ENCODE assay signal across 8 cellular contexts in the genomic region with DNA sequence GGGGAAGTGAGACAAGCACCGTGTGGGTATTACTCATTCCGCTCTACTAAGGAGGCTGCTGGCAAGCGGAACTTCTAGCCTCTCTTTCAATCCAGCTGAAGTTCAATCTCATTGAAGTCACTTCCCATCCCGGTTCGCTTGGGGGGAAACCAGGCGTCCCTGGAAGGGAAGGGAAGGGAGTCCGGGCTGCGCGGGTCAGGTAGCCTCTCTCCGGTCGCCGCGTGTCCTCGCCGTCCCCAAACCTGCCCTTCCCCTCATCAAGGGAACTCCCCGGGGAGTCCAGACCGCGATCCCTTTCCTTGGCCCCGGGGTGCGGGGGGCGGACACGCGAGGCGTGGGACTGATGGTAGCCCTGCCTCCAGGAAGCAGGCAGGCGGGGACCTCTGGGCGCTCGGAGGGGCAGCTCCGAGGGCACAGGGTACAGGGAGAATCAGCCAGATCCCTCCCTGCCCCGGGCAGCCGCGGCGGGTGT. TPM values are rescaled to one million over a fixed set of nuclear protein-coding genes. Genes with fewer than 3 reads are reported as not detected.
DNase-seq lines count a peak whose midpoint lies in the region; ATAC-seq and TF ChIP-seq lines count a peak whose summit lies in the region.

No MANE protein-coding gene starts in this region.

- no peaks in the 10 kb centered on the region for H3K27me3 ChIP-seq in parathyroid adenoma (ENCODE audit: control insufficient read depth, insufficient read depth, low read length)

- POLR2A ChIA-PET in RWPE1 (lab: Yijun Ruan, JAX; ENCODE audit: low non-redundant PET): interaction anchor here (0.7 kb wide), 2 partner anchors 180 to 185 kb away, joined by 3 read pairs; no protein-coding TSS in a partner anchor

- ATAC-seq in HG03280 (IDR thresholded peaks at IDR 0.05; ENCODE audit: unreplicated experiment): peak; percentile 73

- TF ChIP-seq CTCF in CD14-positive monocyte (IDR thresholded peaks at IDR 0.05) (no peak), RWPE1 (conservative IDR thresholded peaks at IDR 0.05; ENCODE audit: low read depth) (no peak), parathyroid adenoma (IDR thresholded peaks at IDR 0.05) (no peak)

- H3K9me3 ChIP-seq in parathyroid adenoma (ENCODE audit: control insufficient read depth, low read length): no peaks in the 10 kb centered on the region

- no peak overlapping the region for H3K9ac ChIP-seq in parathyroid adenoma

- H2AFZ ChIP-seq in parathyroid adenoma: peak overlapping the region; percentile 93

- CTCF ChIA-PET in RWPE1 (lab: Yijun Ruan, JAX): interaction anchor here (0.6 kb wide), 1 partner anchor 157 kb away, joined by 3 read pairs; no protein-coding TSS in a partner anchor
- CTCF ChIA-PET in activated naive CD4-positive, alpha-beta T cell treated with anti-CD3 and anti-CD28 coated beads, Interleukin-2, amount 10 ng/mL, durations not matched to agents 7 days and 5 days (lab: Charles Lee): interaction anchor here (1.1 to 1.3 kb wide), 2 partner anchors 218 to 236 kb away, joined by 4 to 5 read pairs; no protein-coding TSS in a partner anchor

- no peaks in the 10 kb centered on the region for H3K36me3 ChIP-seq in parathyroid adenoma (ENCODE audit: control insufficient read depth, insufficient read depth, low read length)

- H3K4me2 ChIP-seq in parathyroid adenoma (ENCODE audit: low read length): peak overlapping the region; percentile 87

- peak overlapping the region; percentile 98 for H3K27ac ChIP-seq in RWPE1
- peak overlapping the region; percentile 70 for H3K27ac ChIP-seq in parathyroid adenoma

- H3K4me1 Mint-ChIP-seq in CD14-positive monocyte: peaks cover 22% of the 10 kb centered on the region
- peaks cover 44% of the 10 kb centered on the region for H3K4me1 Mint-ChIP-seq in activated naive CD4-positive, alpha-beta T cell treated with anti-CD3 and anti-CD28 coated beads, Interleukin-2, amount 10 ng/mL, durations not matched to agents 7 days and 5 days

- peaks cover 0 to 9% (median 4%) of the 10 kb centered on the region in 7 donors for H3K9me3 Mint-ChIP-seq in CD14-positive monocyte
- no peaks in the 10 kb centered on the region for H3K9me3 Mint-ChIP-seq in activated naive CD4-positive, alpha-beta T cell treated with anti-CD3 and anti-CD28 coated beads, Interleukin-2, amount 10 ng/mL, durations not matched to agents 7 days and 5 days

- H3K4me1 ChIP-seq in parathyroid adenoma: no peaks in the 10 kb centered on the region

- peaks cover 36 to 56% (median 37%) of the 10 kb centered on the region in 3 donors for H3K27me3 Mint-ChIP-seq in CD14-positive monocyte (ENCODE audit: low read depth in 3 of 3)
- H3K27me3 Mint-ChIP-seq in activated naive CD4-positive, alpha-beta T cell treated with anti-CD3 and anti-CD28 coated beads, Interleukin-2, amount 10 ng/mL, durations not matched to agents 7 days and 5 days: peaks cover 4% of the 10 kb centered on the region

- peaks cover 0 to 3% of the 10 kb centered on the region in 2 donors for H3K36me3 Mint-ChIP-seq in CD14-positive monocyte
- peaks cover 9% of the 10 kb centered on the region for H3K36me3 Mint-ChIP-seq in activated naive CD4-positive, alpha-beta T cell treated with anti-CD3 and anti-CD28 coated beads, Interleukin-2, amount 10 ng/mL, durations not matched to agents 7 days and 5 days

- H3K4me3 Mint-ChIP-seq in CD14-positive monocyte: peak overlapping the region; percentile 94 to 98
- peak overlapping the region; percentile 88 for H3K4me3 Mint-ChIP-seq in activated naive CD4-positive, alpha-beta T cell treated with anti-CD3 and anti-CD28 coated beads, Interleukin-2, amount 10 ng/mL, durations not matched to agents 7 days and 5 days

- no peaks in the 10 kb centered on the region for H3K79me2 ChIP-seq in parathyroid adenoma

- DNase-seq in CD14-positive monocyte (ENCODE audit: low spot score) (peak; percentile 83), RWPE1 (ENCODE audit: low spot score) (peak; percentile 56), head of caudate nucleus (peak in 37 of 42 donors; percentile 8 to 88 (median 63)), midbrain (lab: John Stamatoyannopoulos, UW) (no peak)
- DNase-seq in activated naive CD4-positive, alpha-beta T cell treated with anti-CD3 and anti-CD28 coated beads, Interleukin-2, amount 10 ng/mL, durations not matched to agents 7 days and 5 days: peak; percentile 81

- peak; percentile 59 for TF ChIP-seq POLR2A in GM19099 (IDR thresholded peaks at IDR 0.05; ENCODE audit: extremely low read depth, insufficient read length, low read depth)

- peak overlapping the region; percentile 89 for H3K4me3 ChIP-seq in parathyroid adenoma (ENCODE audit: low read depth, low read length)

- intact Hi-C loops in CD14-positive monocyte (cut with micrococcal nuclease) (no loop called here), head of caudate nucleus (cut with DNase I) (loop anchor here (10.0 kb wide), 1 partner anchor 534 kb away; no protein-coding TSS in a partner anchor)

- H3K27ac Mint-ChIP-seq in CD14-positive monocyte: peak overlapping the region in 3 of 7 donors; percentile 43 to 80 (median 58)
- H3K27ac Mint-ChIP-seq in activated naive CD4-positive, alpha-beta T cell treated with anti-CD3 and anti-CD28 coated beads, Interleukin-2, amount 10 ng/mL, durations not matched to agents 7 days and 5 days: peak overlapping the region; percentile 97

RNA-seq across cellular contexts. Expression of a gene that starts 0.6 kb away (rescaled TPM):
- under 1 TPM; 0.13 to 0.20 TPM for polyA plus RNA-seq in CD14-positive monocyte
